ENCODE assay signal across 26 cellular contexts in the genomic region with DNA sequence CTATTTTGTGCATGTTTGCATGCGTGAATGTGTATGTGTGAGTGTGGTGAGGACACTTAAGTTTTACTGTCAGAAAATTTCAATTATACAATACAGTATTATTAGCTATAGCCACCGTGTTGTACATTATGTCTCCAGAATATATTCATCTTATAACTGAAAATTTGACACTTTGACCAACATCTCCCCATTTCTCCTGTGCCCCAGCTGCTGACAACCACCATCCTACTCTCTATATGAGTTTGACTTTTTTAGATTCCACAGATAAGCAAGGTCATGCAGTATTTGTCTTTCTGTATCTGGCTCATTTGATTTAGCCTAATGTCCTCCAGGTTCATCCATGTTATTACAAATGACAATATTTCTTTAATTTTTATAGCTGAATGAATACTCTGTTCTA.
"Had no signal": no experiment of that assay in that cellular context is flagged by ENCODE, and none has a peak within 500 bp of the region (broad histone marks: within the 10 kb centered on the region; RNA-seq: fewer than 3 reads in every experiment).

No MANE protein-coding gene starts in this region.

- H3K4me3 Mint-ChIP-seq: activated CD4-positive, alpha-beta memory T cell treated with anti-CD3 and anti-CD28 coated beads, Interleukin-2, amount 10 ng/mL, durations not matched to agents 7 days and 5 days; activated CD4-positive, alpha-beta T cell treated with anti-CD3 and anti-CD28 coated beads for 36 hours; activated CD4-positive, alpha-beta T cell treated with anti-CD3 and anti-CD28 coated beads, Interleukin-2, amount 10 ng/mL, durations not matched to agents 24 days and 14 days; activated naive CD4-positive, alpha-beta T cell treated with anti-CD3 and anti-CD28 coated beads, Interleukin-2, amount 10 ng/mL, durations not matched to agents 7 days and 5 days; activated naive CD8-positive, alpha-beta T cell treated with anti-CD3 and anti-CD28 coated beads, Interleukin-2, amount 10 ng/mL, durations not matched to agents 7 days and 5 days; activated T-cell treated with anti-CD3 and anti-CD28 coated beads, Interleukin-2, amount 50 U/mL, for 24 hours; activated T-cell treated with anti-CD3 and anti-CD28 coated beads, Interleukin-2, amount 50 U/mL, for 72 hours; central memory CD8-positive, alpha-beta T cell; dendritic cell treated with granulocyte-macrophage colony-stimulating factor and Interleukin-4, amounts not matched to agents 40 ng/mL and 50 ng/mL, for 4 days; endodermal cell had no signal

- H3K36me3 Mint-ChIP-seq: activated naive CD4-positive, alpha-beta T cell treated with anti-CD3 and anti-CD28 coated beads, Interleukin-2, amount 10 ng/mL, durations not matched to agents 7 days and 5 days; activated naive CD4-positive, alpha-beta T cell treated with anti-CD3 and anti-CD28 coated beads, Interleukin-2, amount 50 U/mL, for 72 hours; activated naive CD8-positive, alpha-beta T cell treated with anti-CD3 and anti-CD28 coated beads, Interleukin-2, amount 10 ng/mL, durations not matched to agents 7 days and 5 days had no signal

- H3K4me1 Mint-ChIP-seq: activated CD4-positive, alpha-beta memory T cell treated with anti-CD3 and anti-CD28 coated beads, Interleukin-2, amount 10 ng/mL, durations not matched to agents 7 days and 5 days; activated CD4-positive, alpha-beta T cell treated with anti-CD3 and anti-CD28 coated beads for 36 hours; activated CD4-positive, alpha-beta T cell treated with anti-CD3 and anti-CD28 coated beads, Interleukin-2, amount 10 ng/mL, durations not matched to agents 24 days and 14 days; activated naive CD4-positive, alpha-beta T cell treated with anti-CD3 and anti-CD28 coated beads, Interleukin-2, amount 10 ng/mL, durations not matched to agents 7 days and 5 days; activated naive CD8-positive, alpha-beta T cell treated with anti-CD3 and anti-CD28 coated beads, Interleukin-2, amount 10 ng/mL, durations not matched to agents 7 days and 5 days; central memory CD8-positive, alpha-beta T cell had no signal

- DNase-seq: activated CD4-positive, alpha-beta memory T cell treated with anti-CD3 and anti-CD28 coated beads, Interleukin-2, amount 10 ng/mL, durations not matched to agents 7 days and 5 days; activated CD4-positive, alpha-beta T cell treated with anti-CD3 and anti-CD28 coated beads for 36 hours; activated CD4-positive, alpha-beta T cell treated with anti-CD3 and anti-CD28 coated beads, Interleukin-2, amount 10 ng/mL, durations not matched to agents 24 days and 14 days; activated CD4-positive, CD25-positive, alpha-beta regulatory T cell; activated CD4-positive, CD25-positive, alpha-beta regulatory T cell treated with anti-CD3 and anti-CD28 coated beads, Interleukin-2, amount 50 U/mL, for 72 hours; activated CD8-positive, alpha-beta memory T cell treated with anti-CD3 and anti-CD28 coated beads, Interleukin-2, amount 50 U/mL, for 48 hours; activated gamma-delta T cell; activated naive CD4-positive, alpha-beta T cell; activated naive CD4-positive, alpha-beta T cell treated with anti-CD3 and anti-CD28 coated beads, Interleukin-2, amount 10 ng/mL, durations not matched to agents 7 days and 5 days; activated naive CD8-positive, alpha-beta T cell treated with anti-CD3 and anti-CD28 coated beads, Interleukin-2, amount 10 ng/mL, durations not matched to agents 7 days and 5 days; activated T-cell treated with anti-CD3 and anti-CD28 coated beads for 4 hours; activated T-cell treated with anti-CD3 and anti-CD28 coated beads, Interleukin-2, amount 50 U/mL, for 24 hours; activated T-cell treated with anti-CD3 and anti-CD28 coated beads, Interleukin-2, amount 50 U/mL, for 72 hours; brain microvascular endothelial cell; dorsolateral prefrontal cortex; effector memory CD4-positive, alpha-beta T cell; endodermal cell; foreskin fibroblast; head of caudate nucleus; hippocampal formation had no signal

- FAIRE-seq: bronchial epithelial cell, frontal cortex had no signal

- H3K9me3 Mint-ChIP-seq: activated CD4-positive, alpha-beta memory T cell treated with anti-CD3 and anti-CD28 coated beads, Interleukin-2, amount 10 ng/mL, durations not matched to agents 7 days and 5 days; activated CD4-positive, alpha-beta T cell treated with anti-CD3 and anti-CD28 coated beads, Interleukin-2, amount 10 ng/mL, durations not matched to agents 24 days and 14 days; activated naive CD4-positive, alpha-beta T cell treated with anti-CD3 and anti-CD28 coated beads, Interleukin-2, amount 10 ng/mL, durations not matched to agents 7 days and 5 days; activated naive CD4-positive, alpha-beta T cell treated with anti-CD3 and anti-CD28 coated beads, Interleukin-2, amount 50 U/mL, for 72 hours; activated naive CD8-positive, alpha-beta T cell treated with anti-CD3 and anti-CD28 coated beads, Interleukin-2, amount 10 ng/mL, durations not matched to agents 7 days and 5 days; activated T-cell treated with anti-CD3 and anti-CD28 coated beads, Interleukin-2, amount 50 U/mL, for 24 hours; activated T-cell treated with anti-CD3 and anti-CD28 coated beads, Interleukin-2, amount 50 U/mL, for 72 hours; dendritic cell treated with granulocyte-macrophage colony-stimulating factor and Interleukin-4, amounts not matched to agents 40 ng/mL and 50 ng/mL, for 4 days; endodermal cell had no signal

- H3K27me3 Mint-ChIP-seq: activated CD4-positive, alpha-beta memory T cell treated with anti-CD3 and anti-CD28 coated beads, Interleukin-2, amount 10 ng/mL, durations not matched to agents 7 days and 5 days; activated CD4-positive, alpha-beta T cell treated with anti-CD3 and anti-CD28 coated beads for 36 hours; activated CD4-positive, alpha-beta T cell treated with anti-CD3 and anti-CD28 coated beads, Interleukin-2, amount 10 ng/mL, durations not matched to agents 24 days and 14 days; activated naive CD4-positive, alpha-beta T cell treated with anti-CD3 and anti-CD28 coated beads, Interleukin-2, amount 10 ng/mL, durations not matched to agents 7 days and 5 days; activated naive CD8-positive, alpha-beta T cell treated with anti-CD3 and anti-CD28 coated beads, Interleukin-2, amount 10 ng/mL, durations not matched to agents 7 days and 5 days; activated T-cell treated with anti-CD3 and anti-CD28 coated beads, Interleukin-2, amount 50 U/mL, for 24 hours; central memory CD8-positive, alpha-beta T cell; dendritic cell treated with granulocyte-macrophage colony-stimulating factor and Interleukin-4, amounts not matched to agents 40 ng/mL and 50 ng/mL, for 4 days had no signal

- H3K27ac Mint-ChIP-seq: activated CD4-positive, alpha-beta memory T cell treated with anti-CD3 and anti-CD28 coated beads, Interleukin-2, amount 10 ng/mL, durations not matched to agents 7 days and 5 days; activated CD4-positive, alpha-beta T cell treated with anti-CD3 and anti-CD28 coated beads for 36 hours; activated CD4-positive, alpha-beta T cell treated with anti-CD3 and anti-CD28 coated beads, Interleukin-2, amount 10 ng/mL, durations not matched to agents 24 days and 14 days; activated naive CD4-positive, alpha-beta T cell treated with anti-CD3 and anti-CD28 coated beads, Interleukin-2, amount 10 ng/mL, durations not matched to agents 7 days and 5 days; activated naive CD4-positive, alpha-beta T cell treated with anti-CD3 and anti-CD28 coated beads, Interleukin-2, amount 50 U/mL, for 72 hours; activated naive CD8-positive, alpha-beta T cell treated with anti-CD3 and anti-CD28 coated beads, Interleukin-2, amount 10 ng/mL, durations not matched to agents 7 days and 5 days; activated T-cell treated with anti-CD3 and anti-CD28 coated beads, Interleukin-2, amount 50 U/mL, for 24 hours; activated T-cell treated with anti-CD3 and anti-CD28 coated beads, Interleukin-2, amount 50 U/mL, for 72 hours; dendritic cell treated with granulocyte-macrophage colony-stimulating factor and Interleukin-4, amounts not matched to agents 40 ng/mL and 50 ng/mL, for 4 days; endodermal cell had no signal

- ATAC-seq: activated CD4-positive, alpha-beta T cell treated with anti-CD3 and anti-CD28 coated beads for 36 hours; activated naive CD4-positive, alpha-beta T cell treated with anti-CD3 and anti-CD28 coated beads, Interleukin-2, amount 50 U/mL, for 72 hours; activated T-cell treated with anti-CD3 and anti-CD28 coated beads, Interleukin-2, amount 50 U/mL, for 72 hours; esophagus mucosa had no signal
